Comparison of ENCODE assay signal across 1 cellular context in genomic region chr16:87924937-87925670, GRCh38.
TF ChIP-seq lines count a peak whose summit lies in the region.

No MANE protein-coding gene starts in this region.

TF ChIP-seq in HepG2, 621 proteins besides CTCF, POLR2A, EP300 and RAD21:
- TF ChIP-seq TMF1 (CRISPR knock-in tag; IDR thresholded peaks at IDR 0.05; ENCODE audit: low read depth) (no peak), RBM22 (optimal IDR thresholded peaks at IDR 0.05; ENCODE audit: low read length) (peak; percentile 48), BCL3 (CRISPR knock-in tag; IDR thresholded peaks at IDR 0.05) (0 out of 2 replicates have a peak, but pooled peaks have one; percentile 7)
